ENCODE assay signal across 8 cellular contexts in the genomic region with DNA sequence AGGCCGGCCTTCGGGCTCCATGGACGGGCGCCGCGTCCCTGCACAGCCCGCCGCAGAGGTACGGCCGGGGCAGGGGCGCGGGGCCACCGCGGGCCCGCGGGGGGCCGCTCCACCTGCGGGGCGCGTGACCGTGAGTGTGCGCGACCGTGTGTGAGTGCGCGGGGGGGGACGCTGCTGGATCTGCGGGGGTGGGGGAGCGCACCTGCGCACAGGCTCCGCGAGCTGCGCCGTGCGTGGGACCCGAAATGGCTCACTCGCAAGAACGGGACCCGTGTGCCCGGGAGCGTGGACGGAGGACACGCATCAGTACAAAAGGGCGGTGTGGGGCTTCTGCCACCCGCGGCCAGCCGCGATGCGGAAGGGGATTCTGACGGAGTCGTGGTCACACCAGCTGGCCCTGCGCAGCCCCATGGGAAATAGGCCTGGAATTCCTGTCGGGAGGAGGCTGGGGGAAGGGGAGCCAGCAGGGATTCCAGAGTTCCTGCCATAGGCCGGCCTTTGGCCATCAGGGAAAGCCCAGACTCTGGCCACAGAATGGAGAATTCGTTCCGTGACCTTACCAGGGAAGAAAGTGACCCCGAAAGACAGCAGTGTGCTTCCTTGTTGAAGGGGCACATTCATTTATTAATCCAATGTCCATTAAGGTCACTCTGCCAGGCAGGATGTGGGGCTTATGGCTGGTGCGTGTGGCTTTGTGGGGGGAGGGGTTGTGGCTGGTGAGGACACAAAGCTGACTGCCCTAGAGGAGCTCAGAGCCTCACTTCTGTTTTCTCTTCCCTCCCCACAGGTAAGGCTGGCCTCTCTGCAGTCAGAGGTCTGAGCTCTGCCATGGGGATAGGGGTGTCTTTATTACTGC. TPM values are rescaled to one million over a fixed set of nuclear protein-coding genes. Genes with fewer than 3 reads are reported as not detected.
DNase-seq lines count a peak whose midpoint lies in the region; ATAC-seq and TF ChIP-seq lines count a peak whose summit lies in the region.

No MANE protein-coding gene starts in this region.

- ATAC-seq in GM18502 (IDR thresholded peaks at IDR 0.05; ENCODE audit: poor library complexity, unreplicated experiment) (peak; percentile 39), HG02884 (IDR thresholded peaks at IDR 0.05; ENCODE audit: unreplicated experiment) (peak; percentile 37)
- ATAC-seq in activated CD8-positive, alpha-beta memory T cell treated with anti-CD3 and anti-CD28 coated beads, Interleukin-2, amount 10 ng/mL, durations not matched to agents 7 days and 5 days: peak; percentile 13

- CTCF ChIA-PET in activated CD8-positive, alpha-beta memory T cell treated with anti-CD3 and anti-CD28 coated beads, Interleukin-2, amount 10 ng/mL, durations not matched to agents 7 days and 5 days (lab: Charles Lee): interaction anchor here (1.7 to 7.9 kb wide), 2 partner anchors 14 to 38 kb away, joined by 4 to 56 read pairs; no protein-coding TSS in a partner anchor

- peak overlapping the region; percentile 58 for H3K27ac ChIP-seq in epithelial cell of prostate
- H3K27ac ChIP-seq in suprapubic skin: peak overlapping the region; percentile 93

- H3K27me3 ChIP-seq in mucosa of stomach (ENCODE audit: control insufficient read depth, insufficient read depth, low read length) (no peaks in the 10 kb centered on the region), suprapubic skin (no peaks in the 10 kb centered on the region)

- H3K4me3 Mint-ChIP-seq in activated CD8-positive, alpha-beta memory T cell treated with anti-CD3 and anti-CD28 coated beads, Interleukin-2, amount 10 ng/mL, durations not matched to agents 7 days and 5 days: peak overlapping the region; percentile 95

- H3K4me1 ChIP-seq in mucosa of stomach (ENCODE audit: control insufficient read depth, insufficient read depth, low read length) (peaks cover 36% of the 10 kb centered on the region), suprapubic skin (peaks cover 56% of the 10 kb centered on the region)

- TF ChIP-seq CTCF in suprapubic skin (IDR thresholded peaks at IDR 0.05): no peak

- H3K4me1 Mint-ChIP-seq in activated CD8-positive, alpha-beta memory T cell treated with anti-CD3 and anti-CD28 coated beads, Interleukin-2, amount 10 ng/mL, durations not matched to agents 7 days and 5 days: peaks cover 32% of the 10 kb centered on the region

- peak overlapping the region; percentile 98 for H3K4me3 ChIP-seq in mucosa of stomach (ENCODE audit: low read length)
- peak overlapping the region; percentile 75 for H3K4me3 ChIP-seq in suprapubic skin

- no peak for TF ChIP-seq EP300 in suprapubic skin (IDR thresholded peaks at IDR 0.05)

- DNase-seq in 8988T (peak; percentile 66), NCI-H460 (ENCODE audit: extremely low read depth, low read depth) (peak; percentile 54), epithelial cell of prostate (ENCODE audit: low read depth, low spot score) (no peak), suprapubic skin (ENCODE audit: low spot score in 2 of 2) (no peak)
- peak; percentile 65 for DNase-seq in activated CD8-positive, alpha-beta memory T cell treated with anti-CD3 and anti-CD28 coated beads, Interleukin-2, amount 10 ng/mL, durations not matched to agents 7 days and 5 days

- peak overlapping the region; percentile 95 for H3K9ac ChIP-seq in mucosa of stomach (ENCODE audit: low read length)

- no peak for TF ChIP-seq POLR2A in suprapubic skin (IDR thresholded peaks at IDR 0.05)

- no peaks in the 10 kb centered on the region for H3K36me3 ChIP-seq in mucosa of stomach (ENCODE audit: control insufficient read depth, insufficient read depth, low read length)
- H3K36me3 ChIP-seq in suprapubic skin: peaks cover 28% of the 10 kb centered on the region

- no peaks in the 10 kb centered on the region for H3K27me3 Mint-ChIP-seq in activated CD8-positive, alpha-beta memory T cell treated with anti-CD3 and anti-CD28 coated beads, Interleukin-2, amount 10 ng/mL, durations not matched to agents 7 days and 5 days

- peaks cover 8% of the 10 kb centered on the region for H3K36me3 Mint-ChIP-seq in activated CD8-positive, alpha-beta memory T cell treated with anti-CD3 and anti-CD28 coated beads, Interleukin-2, amount 10 ng/mL, durations not matched to agents 7 days and 5 days

- H3K27ac Mint-ChIP-seq in activated CD8-positive, alpha-beta memory T cell treated with anti-CD3 and anti-CD28 coated beads, Interleukin-2, amount 10 ng/mL, durations not matched to agents 7 days and 5 days: peak overlapping the region; percentile 95

- H3K9me3 Mint-ChIP-seq in activated CD8-positive, alpha-beta memory T cell treated with anti-CD3 and anti-CD28 coated beads, Interleukin-2, amount 10 ng/mL, durations not matched to agents 7 days and 5 days (ENCODE audit: low read depth): no peaks in the 10 kb centered on the region

- WGBS in suprapubic skin: 7% methylated on average over 5 of the region's 58 CpGs

- no peaks in the 10 kb centered on the region for H3K9me3 ChIP-seq in mucosa of stomach (ENCODE audit: control insufficient read depth, low read length)
- no peaks in the 10 kb centered on the region for H3K9me3 ChIP-seq in suprapubic skin

RNA-seq across cellular contexts. Expression of a gene that starts 0.5 kb away (rescaled TPM):
- 104 and 111 TPM in 2 replicates for total RNA-seq in NCI-H460 (2014; rRNA removed; shearing (Covaris generic))
- polyA plus RNA-seq in NCI-H460 (2014; cell fraction: nucleus; rRNA removed): 256 and 281 TPM in 2 replicates
- total RNA-seq in activated CD8-positive, alpha-beta memory T cell treated with anti-CD3 and anti-CD28 coated beads, Interleukin-2, amount 10 ng/mL, durations not matched to agents 7 days and 5 days: 10 to 100 TPM; 51.4 to 55.5 TPM
- total RNA-seq in suprapubic skin: 10 to 100 TPM; 56.1 to 75.5 (median 73.7) TPM

RNA-seq across cellular contexts. Expression of a gene that starts 10.0 kb away (rescaled TPM):
- 3.8 and 4.4 TPM in 2 replicates for total RNA-seq in NCI-H460 (2014; rRNA removed; shearing (Covaris generic))
- polyA plus RNA-seq in NCI-H460 (2014; cell fraction: nucleus; rRNA removed): 8.3 and 15.5 TPM in 2 replicates
- total RNA-seq in activated CD8-positive, alpha-beta memory T cell treated with anti-CD3 and anti-CD28 coated beads, Interleukin-2, amount 10 ng/mL, durations not matched to agents 7 days and 5 days: 1 to 10 TPM; 7.5 to 8.4 TPM
- total RNA-seq in suprapubic skin: 1 to 10 TPM; 1.6 to 3.9 (median 2.6) TPM

RNA-seq across cellular contexts. Expression of a gene that starts 27.7 kb away (rescaled TPM):
- not detected in 2 replicates for total RNA-seq in NCI-H460 (2014; rRNA removed; shearing (Covaris generic))
- polyA plus RNA-seq in NCI-H460 (2014; cell fraction: nucleus; rRNA removed): not detected in 2 replicates
- total RNA-seq in activated CD8-positive, alpha-beta memory T cell treated with anti-CD3 and anti-CD28 coated beads, Interleukin-2, amount 10 ng/mL, durations not matched to agents 7 days and 5 days: not detected
- total RNA-seq in suprapubic skin: 10 to 100 TPM; 12.8 to 23.4 (median 16.5) TPM

RNA-seq across cellular contexts. Expression of a gene that starts 45.8 kb away (rescaled TPM):
- not detected in 2 replicates for total RNA-seq in NCI-H460 (2014; rRNA removed; shearing (Covaris generic))
- not detected in 2 replicates for polyA plus RNA-seq in NCI-H460 (2014; cell fraction: nucleus; rRNA removed)
- total RNA-seq in activated CD8-positive, alpha-beta memory T cell treated with anti-CD3 and anti-CD28 coated beads, Interleukin-2, amount 10 ng/mL, durations not matched to agents 7 days and 5 days: 1 to 10 TPM; 4.0 to 4.8 TPM
- 10 to 100 TPM; 10.4 to 16.5 (median 13.1) TPM for total RNA-seq in suprapubic skin

RNA-seq across cellular contexts. Expression of a gene that starts 46.0 kb away (rescaled TPM):
- 0.47 TPM in 1 of 2 replicates, not detected in the other for total RNA-seq in NCI-H460 (2014; rRNA removed; shearing (Covaris generic))
- polyA plus RNA-seq in NCI-H460 (2014; cell fraction: nucleus; rRNA removed): not detected in 2 replicates
- 10 to 100 TPM; 24.7 to 25.3 TPM for total RNA-seq in activated CD8-positive, alpha-beta memory T cell treated with anti-CD3 and anti-CD28 coated beads, Interleukin-2, amount 10 ng/mL, durations not matched to agents 7 days and 5 days
- total RNA-seq in suprapubic skin: 10 to 100 TPM in 3 of 4 donors, 1 to 10 TPM in 1; 7.9 to 29.0 (median 22.5) TPM

Comparison
In these comparisons a context has a peak if more than half of its experiments do, and no peak if none do; other contexts are left out.
1. DNase-seq: peak in 8988T (single experiment), NCI-H460 (single experiment) and activated CD8-positive, alpha-beta memory T cell treated with anti-CD3 and anti-CD28 coated beads, Interleukin-2, amount 10 ng/mL, durations not matched to agents 7 days and 5 days (single experiment); none in epithelial cell of prostate (single experiment) and suprapubic skin (0 of 2).
2. RNA of a gene that starts 27.7 kb away (total RNA-seq): 12.8 to 23.4 TPM in suprapubic skin; not detected in activated CD8-positive, alpha-beta memory T cell treated with anti-CD3 and anti-CD28 coated beads, Interleukin-2, amount 10 ng/mL, durations not matched to agents 7 days and 5 days and not detected in NCI-H460; every median in the first group is over 10 times any median in the second.
3. Peak in every context shown above with its lines, with median percentiles within 50 percentile points of each other: ATAC-seq.